In genomic region chr19:15417699-15418098, GRCh38 we compare ENCODE assay signal across 8 cellular contexts. TPM values are rescaled to one million over a fixed set of nuclear protein-coding genes. Genes with fewer than 3 reads are reported as not detected.
DNase-seq lines count a peak whose midpoint lies in the region; ATAC-seq and TF ChIP-seq lines count a peak whose summit lies in the region.

No MANE protein-coding gene starts in this region.

- H3K27me3 ChIP-seq in right cardiac atrium (ENCODE audit: control insufficient read depth, insufficient read depth) = no peaks in the 10 kb centered on the region

- peaks cover 27% of the 10 kb centered on the region for H3K36me3 Mint-ChIP-seq in activated CD4-positive, alpha-beta T cell treated with anti-CD3 and anti-CD28 coated beads, Interleukin-2, amount 10 ng/mL, durations not matched to agents 24 days and 14 days (ENCODE audit: low read depth)
- peaks cover 28% of the 10 kb centered on the region for H3K36me3 Mint-ChIP-seq in activated CD8-positive, alpha-beta T cell treated with anti-CD3 and anti-CD28 coated beads for 36 hours (ENCODE audit: low read depth)

- WGBS in right cardiac atrium = 4% methylated on average over 9 of the region's 9 CpGs

- intact Hi-C loops in activated CD4-positive, alpha-beta T cell treated with anti-CD3 and anti-CD28 coated beads, Interleukin-2, amount 10 ng/mL, durations not matched to agents 24 days and 14 days (cut with micrococcal nuclease) = loop anchor here (5.0 kb wide), 2 partner anchors 125 to 240 kb away; no protein-coding TSS in a partner anchor
- intact Hi-C loops in activated CD8-positive, alpha-beta T cell treated with anti-CD3 and anti-CD28 coated beads for 36 hours (cut with micrococcal nuclease) = loop anchor here (2.0 to 5.0 kb wide), 2 partner anchors 45 to 139 kb away; partner anchors contain the start of gene RASAL3
- intact Hi-C loops in right cardiac atrium (cut with DNase I) = no loop called here

- TF ChIP-seq CTCF in activated CD8-positive, alpha-beta T cell treated with anti-CD3 and anti-CD28 coated beads for 36 hours (IDR thresholded peaks at IDR 0.05) = no peak

- peaks cover 12% of the 10 kb centered on the region for H3K4me1 ChIP-seq in right cardiac atrium (ENCODE audit: control insufficient read depth, insufficient read depth, low read length)

- peak overlapping the region; percentile 70 for H3K4me3 ChIP-seq in right cardiac atrium (ENCODE audit: low read length)
- H3K4me3 ChIP-seq in skin epidermis = peak overlapping the region; percentile 63 to 94 (median 83)

- H3K27ac Mint-ChIP-seq in activated CD4-positive, alpha-beta T cell treated with anti-CD3 and anti-CD28 coated beads, Interleukin-2, amount 10 ng/mL, durations not matched to agents 24 days and 14 days = peak overlapping the region; percentile 100
- H3K27ac Mint-ChIP-seq in activated CD8-positive, alpha-beta T cell treated with anti-CD3 and anti-CD28 coated beads for 36 hours = peak overlapping the region; percentile 99

- ATAC-seq in activated CD8-positive, alpha-beta T cell treated with anti-CD3 and anti-CD28 coated beads for 36 hours = no peak
- ATAC-seq in right cardiac atrium = no peak
- no peak for ATAC-seq in HG02642 (IDR thresholded peaks at IDR 0.05; ENCODE audit: poor library complexity, unreplicated experiment)
- ATAC-seq in GM19351 (IDR thresholded peaks at IDR 0.05; ENCODE audit: unreplicated experiment) = no peak

- H3K9me3 Mint-ChIP-seq in activated CD4-positive, alpha-beta T cell treated with anti-CD3 and anti-CD28 coated beads, Interleukin-2, amount 10 ng/mL, durations not matched to agents 24 days and 14 days = no peaks in the 10 kb centered on the region
- H3K9me3 Mint-ChIP-seq in activated CD8-positive, alpha-beta T cell treated with anti-CD3 and anti-CD28 coated beads for 36 hours = no peaks in the 10 kb centered on the region

- H3K4me1 Mint-ChIP-seq in activated CD4-positive, alpha-beta T cell treated with anti-CD3 and anti-CD28 coated beads, Interleukin-2, amount 10 ng/mL, durations not matched to agents 24 days and 14 days = peaks cover 39% of the 10 kb centered on the region
- H3K4me1 Mint-ChIP-seq in activated CD8-positive, alpha-beta T cell treated with anti-CD3 and anti-CD28 coated beads for 36 hours (ENCODE audit: low read depth) = peaks cover 44% of the 10 kb centered on the region

- H3K4me3 Mint-ChIP-seq in activated CD4-positive, alpha-beta T cell treated with anti-CD3 and anti-CD28 coated beads, Interleukin-2, amount 10 ng/mL, durations not matched to agents 24 days and 14 days = peak overlapping the region; percentile 100
- H3K4me3 Mint-ChIP-seq in activated CD8-positive, alpha-beta T cell treated with anti-CD3 and anti-CD28 coated beads for 36 hours = peak overlapping the region; percentile 98

- H3K9me3 ChIP-seq in right cardiac atrium (ENCODE audit: control insufficient read depth, low read length) = no peaks in the 10 kb centered on the region

- H3K27ac ChIP-seq in right cardiac atrium (ENCODE audit: low read length) (peak overlapping the region; percentile 78), skin epidermis (peak overlapping the region in 20 of 21 experiments; percentile 67 to 96 (median 90))

- DNase-seq in activated CD4-positive, alpha-beta T cell treated with anti-CD3 and anti-CD28 coated beads, Interleukin-2, amount 10 ng/mL, durations not matched to agents 24 days and 14 days = no peak
- DNase-seq in activated CD4-positive, alpha-beta T cell treated with anti-CD3 and anti-CD28 coated beads for 48 hours = no peak
- DNase-seq in activated CD8-positive, alpha-beta T cell treated with anti-CD3 and anti-CD28 coated beads for 36 hours = no peak
- peak in 1 of 3 donors; percentile 34 for DNase-seq in right cardiac atrium
- DNase-seq in stimulated activated CD4-positive, alpha-beta T cell treated with anti-CD3 and anti-CD28 coated beads, Interleukin-12 subunit alpha, Interleukin-12 subunit beta, amount 100 ng/mL, for 4 hours = no peak

- CTCF ChIA-PET in activated CD8-positive, alpha-beta T cell treated with anti-CD3 and anti-CD28 coated beads for 36 hours (lab: Charles Lee) = interaction anchor here (1.6 to 6.7 kb wide), 9 partner anchors 8 to 317 kb away, joined by 4 to 138 read pairs (median 22); partner anchors contain the start of gene AKAP8

- POLR2A ChIA-PET in activated CD8-positive, alpha-beta T cell treated with anti-CD3 and anti-CD28 coated beads for 36 hours (lab: Charles Lee) = interaction anchor here (0.6 to 6.5 kb wide), 9 partner anchors 8 to 138 kb away, joined by 3 to 89 read pairs (median 17); partner anchors contain the start of genes AKAP8 and RASAL3

- no peaks in the 10 kb centered on the region for H3K27me3 Mint-ChIP-seq in activated CD4-positive, alpha-beta T cell treated with anti-CD3 and anti-CD28 coated beads, Interleukin-2, amount 10 ng/mL, durations not matched to agents 24 days and 14 days
- H3K27me3 Mint-ChIP-seq in activated CD8-positive, alpha-beta T cell treated with anti-CD3 and anti-CD28 coated beads for 36 hours = no peaks in the 10 kb centered on the region

RNA-seq across cellular contexts. Expression of gene AKAP8L, which starts 1.1 kb away (rescaled TPM):
- 76.8 and 80.1 TPM in 2 replicates for total RNA-seq in activated CD4-positive, alpha-beta T cell treated with anti-CD3 and anti-CD28 coated beads, Interleukin-2, amount 10 ng/mL, durations not matched to agents 24 days and 14 days
- total RNA-seq in activated CD8-positive, alpha-beta T cell treated with anti-CD3 and anti-CD28 coated beads for 36 hours = 10 to 100 TPM; 83.1 to 88.8 TPM
- 100 to 1,000 TPM in 1 of 4 donors, 10 to 100 TPM in 3; 64.4 to 106 (median 86.1) TPM for total RNA-seq in right cardiac atrium
- 66.5 TPM for polyA plus RNA-seq in right cardiac atrium

RNA-seq across cellular contexts. Expression of gene WIZ, which starts 32.1 kb away (rescaled TPM):
- 36.3 and 36.5 TPM in 2 replicates for total RNA-seq in activated CD4-positive, alpha-beta T cell treated with anti-CD3 and anti-CD28 coated beads, Interleukin-2, amount 10 ng/mL, durations not matched to agents 24 days and 14 days
- total RNA-seq in activated CD8-positive, alpha-beta T cell treated with anti-CD3 and anti-CD28 coated beads for 36 hours = 10 to 100 TPM; 19.3 to 21.0 TPM
- 10 to 100 TPM; 28.9 to 36.5 (median 33.3) TPM for total RNA-seq in right cardiac atrium
- 28.0 TPM for polyA plus RNA-seq in right cardiac atrium

RNA-seq across cellular contexts. Expression of gene AKAP8, which starts 38.1 kb away (rescaled TPM):
- total RNA-seq in activated CD4-positive, alpha-beta T cell treated with anti-CD3 and anti-CD28 coated beads, Interleukin-2, amount 10 ng/mL, durations not matched to agents 24 days and 14 days = 55.4 and 56.2 TPM in 2 replicates
- total RNA-seq in activated CD8-positive, alpha-beta T cell treated with anti-CD3 and anti-CD28 coated beads for 36 hours = 10 to 100 TPM; 47.6 to 48.2 TPM
- total RNA-seq in right cardiac atrium = 10 to 100 TPM; 17.1 to 24.9 (median 21.4) TPM
- 9.3 TPM for polyA plus RNA-seq in right cardiac atrium

RNA-seq across cellular contexts. Expression of gene RASAL3, which starts 46.6 kb away (rescaled TPM):
- total RNA-seq in activated CD4-positive, alpha-beta T cell treated with anti-CD3 and anti-CD28 coated beads, Interleukin-2, amount 10 ng/mL, durations not matched to agents 24 days and 14 days = 110 and 114 TPM in 2 replicates
- 10 to 100 TPM; 83.9 to 85.8 TPM for total RNA-seq in activated CD8-positive, alpha-beta T cell treated with anti-CD3 and anti-CD28 coated beads for 36 hours
- 1 to 10 TPM in 2 of 4 donors, under 1 TPM in 2; 0.68 to 2.5 (median 1.3) TPM for total RNA-seq in right cardiac atrium
- polyA plus RNA-seq in right cardiac atrium = 0.66 TPM

Comparison
In these comparisons a context has a peak if more than half of its experiments do, and no peak if none do; other contexts are left out.
1. intact Hi-C loops: an anchor here in activated CD4-positive, alpha-beta T cell treated with anti-CD3 and anti-CD28 coated beads, Interleukin-2, amount 10 ng/mL, durations not matched to agents 24 days and 14 days (5.0 kb wide) and activated CD8-positive, alpha-beta T cell treated with anti-CD3 and anti-CD28 coated beads for 36 hours (2.0 to 5.0 kb wide); none called in right cardiac atrium.